18 cellular contexts compared by ENCODE assay signal in genomic region chr9:92468206-92468605, GRCh38. TPM values are rescaled to one million over a fixed set of nuclear protein-coding genes. Genes with fewer than 3 reads are reported as not detected.
DNase-seq lines count a peak whose midpoint lies in the region; TF ChIP-seq lines count a peak whose summit lies in the region.
"Had no signal": no experiment of that assay in that cellular context is flagged by ENCODE, and none has a peak within 500 bp of the region (broad histone marks: within the 10 kb centered on the region; RNA-seq: fewer than 3 reads in every experiment).

No MANE protein-coding gene starts in this region.

- no peak overlapping the region for H3K4me3 ChIP-seq in mesenchymal stem cell (ENCODE audit: insufficient read depth in 1 of 2, low read depth in 1 of 2, low read length in 2 of 2)
- H3K4me3 ChIP-seq in testis = no peak overlapping the region
- H3K4me3 ChIP-seq: heart left ventricle, prostate gland had no signal

- H3K18ac ChIP-seq in mesenchymal stem cell (ENCODE audit: low read depth in 1 of 2, low read length in 2 of 2) = no peak overlapping the region

- no peak overlapping the region for H4K91ac ChIP-seq in mesenchymal stem cell (ENCODE audit: low read length)

- H3K79me1 ChIP-seq in mesenchymal stem cell (replicated peaks; ENCODE audit: low read length, poor library complexity, severe bottlenecking) = no peaks in the 10 kb centered on the region

- no peak overlapping the region for H3K23ac ChIP-seq in mesenchymal stem cell (ENCODE audit: low read length in 2 of 2)

- TF ChIP-seq POLR2A in testis (IDR thresholded peaks at IDR 0.05) = no peak

- no peak overlapping the region for H2BK120ac ChIP-seq in mesenchymal stem cell (ENCODE audit: low read depth, low read length)

- no peak for TF ChIP-seq CTCF in GM13976 (IDR thresholded peaks at IDR 0.05; ENCODE audit: borderline replicate concordance, control extremely low read depth, extremely low read depth, insufficient read depth, missing control alignments)
- no peak for TF ChIP-seq CTCF in testis (IDR thresholded peaks at IDR 0.05)

- no peak overlapping the region for H4K8ac ChIP-seq in mesenchymal stem cell (ENCODE audit: low read length)

- intact Hi-C loops in testis (cut with DNase I; ENCODE audit: low total_unique reads) = no loop called here

- no peak overlapping the region for H2AFZ ChIP-seq in mesenchymal stem cell (ENCODE audit: low read depth, low read length)

- no peak overlapping the region for H3K4me2 ChIP-seq in mesenchymal stem cell (ENCODE audit: low read length, poor library complexity, severe bottlenecking)

- H3K27ac ChIP-seq in mesenchymal stem cell (ENCODE audit: low read length, poor library complexity, severe bottlenecking) = no peak overlapping the region
- no peak overlapping the region for H3K27ac ChIP-seq in testis
- H3K27ac ChIP-seq: heart left ventricle, prostate gland had no signal

- DNase-seq in AG20443 (ENCODE audit: low spot score) (peak; percentile 61), LHCN-M2 (ENCODE audit: low read depth) (peak; percentile 47), dermis blood vessel endothelial cell (peak; percentile 8), mesenchymal stem cell (peak; percentile 39), SW480 (ENCODE audit: low spot score) (no peak), GM13976 (ENCODE audit: low spot score) (no peak), D341Med (ENCODE audit: low spot score) (no peak), testis (no peak)
- DNase-seq: activated naive CD4-positive, alpha-beta T cell treated with anti-CD3 and anti-CD28 coated beads, Interleukin-2, amount 10 ng/mL, durations not matched to agents 7 days and 5 days; Caco-2; heart left ventricle; natural killer cell; NCI-H1105; NCI-H748 treated with DMSO at 0.1 percent for 48 hours; stimulated activated CD4-positive, alpha-beta T cell treated with anti-CD3 and anti-CD28 coated beads, Interleukin-12 subunit alpha, Interleukin-12 subunit beta, amount 100 ng/mL, for 4 hours; stimulated activated naive CD4-positive, alpha-beta T cell had no signal

- H2AK5ac ChIP-seq in mesenchymal stem cell (ENCODE audit: low read length, severe bottlenecking) = no peak overlapping the region

- H3K9ac ChIP-seq in mesenchymal stem cell (ENCODE audit: low read length) = peak overlapping the region; percentile 28

- H2BK5ac ChIP-seq in mesenchymal stem cell (ENCODE audit: low read depth, low read length, poor library complexity, severe bottlenecking) = no peak overlapping the region

- H3K4ac ChIP-seq in mesenchymal stem cell (ENCODE audit: low read depth in 1 of 2, low read length in 2 of 2) = no peak overlapping the region

- H3K36me3 ChIP-seq in mesenchymal stem cell (ENCODE audit: control insufficient read depth in 1 of 2, insufficient read depth in 2 of 2, low read depth in 1 of 2, low read length in 2 of 2) = no peaks in the 10 kb centered on the region
- no peaks in the 10 kb centered on the region for H3K36me3 ChIP-seq in testis (ENCODE audit: low read depth, missing control alignments)
- H3K36me3 ChIP-seq: prostate gland had no signal

- H2BK12ac ChIP-seq in mesenchymal stem cell (ENCODE audit: low read length in 2 of 2) = no peak overlapping the region

- in situ Hi-C loops in GM13976 (cut with MboI; ENCODE audit: low sequenced_read_pairs, unreplicated experiment) = no loop called here

- no peak overlapping the region for H3K14ac ChIP-seq in mesenchymal stem cell (ENCODE audit: low read length in 2 of 2)

- H3K4me1 ChIP-seq in mesenchymal stem cell (ENCODE audit: control insufficient read depth, insufficient read depth, low read depth, low read length) = peaks cover 1% of the 10 kb centered on the region
- no peaks in the 10 kb centered on the region for H3K4me1 ChIP-seq in testis
- H3K4me1 ChIP-seq: prostate gland had no signal

- H3K27me3 ChIP-seq in mesenchymal stem cell (ENCODE audit: control insufficient read depth in 1 of 2, insufficient read depth in 1 of 2, low read length in 2 of 2) (no peaks in the 10 kb centered on the region), testis (no peaks in the 10 kb centered on the region)
- H3K27me3 ChIP-seq: heart left ventricle had no signal

- no peak overlapping the region for H2BK15ac ChIP-seq in mesenchymal stem cell (ENCODE audit: low read depth, poor library complexity, severe bottlenecking)

- H3K9me3 ChIP-seq in mesenchymal stem cell (ENCODE audit: control insufficient read depth, low read length) = no peaks in the 10 kb centered on the region
- H3K9me3 ChIP-seq in testis = no peaks in the 10 kb centered on the region
- H3K9me3 ChIP-seq: Caco-2, heart left ventricle, prostate gland had no signal

- WGBS in mesenchymal stem cell = 100% methylated on average over 2 of the region's 2 CpGs
- 95 to 98% methylated on average over 2 of the region's 2 CpGs for WGBS in testis, 2 donors

RNA-seq across cellular contexts. Expression of gene ASPN, which starts 14.1 kb away (rescaled TPM):
- total RNA-seq in LHCN-M2 (2014; rRNA removed) = not detected in 2 replicates
- polyA plus RNA-seq in LHCN-M2 (2012) = not detected
- total RNA-seq in dermis blood vessel endothelial cell = not detected in 2 replicates
- polyA plus RNA-seq in mesenchymal stem cell (2013, experiment 1 of 2) = 3.5 TPM
- 3.7 TPM for polyA plus RNA-seq in mesenchymal stem cell (2013, experiment 2 of 2)
- total RNA-seq in testis = under 1 TPM; 0.12 to 0.39 TPM
- 5.0 TPM for polyA plus RNA-seq in testis (ENCODE audit: insufficient read depth, low read depth, low replicate concordance)
- total RNA-seq: Caco-2, lung microvascular endothelial cell, natural killer cell had no signal

RNA-seq across cellular contexts. Expression of gene OMD, which starts 43.9 kb away (rescaled TPM):
- total RNA-seq in LHCN-M2 (2014; rRNA removed) (0.06 TPM in 1 of 2 replicates, not detected in the other), dermis blood vessel endothelial cell (under 0.01 and 0.23 TPM in 2 replicates), testis (1 to 10 TPM; 1.1 to 4.9 TPM)
- polyA plus RNA-seq in LHCN-M2 (2012) = 0.02 TPM
- polyA plus RNA-seq in mesenchymal stem cell (2013, experiment 1 of 2) = not detected
- not detected for polyA plus RNA-seq in mesenchymal stem cell (2013, experiment 2 of 2)
- 2.5 TPM for polyA plus RNA-seq in testis (ENCODE audit: insufficient read depth, low read depth, low replicate concordance)
- total RNA-seq: Caco-2, lung microvascular endothelial cell, natural killer cell had no signal

Comparison
In these comparisons a context has a peak if more than half of its experiments do, and no peak if none do; other contexts are left out.
1. DNase-seq: peak in AG20443 (single experiment), LHCN-M2 (single experiment), dermis blood vessel endothelial cell (single experiment) and mesenchymal stem cell (single experiment); none in SW480 (single experiment), GM13976 (single experiment), D341Med (single experiment) and testis (single experiment).